33 cellular contexts compared by ENCODE assay signal in genomic region chr16:73976661-73977060, GRCh38.
"Had no signal": no experiment of that assay in that cellular context is flagged by ENCODE, and none has a peak within 500 bp of the region (broad histone marks: within the 10 kb centered on the region; RNA-seq: fewer than 3 reads in every experiment).

No MANE protein-coding gene starts in this region.

- H3K4me1 Mint-ChIP-seq: activated B cell treated with CpG ODN at 0.5 μM for 24 hours; activated CD4-positive, alpha-beta T cell treated with anti-CD3 and anti-CD28 coated beads, Interleukin-2, amount 10 ng/mL, durations not matched to agents 24 days and 14 days; activated naive CD8-positive, alpha-beta T cell treated with anti-CD3 and anti-CD28 coated beads for 36 hours; activated T-helper 17 cell treated with anti-CD3 and anti-CD28 coated beads, Interleukin-2, amount 50 U/mL, for 72 hours had no signal

- H3K27ac ChIP-seq: adrenal gland, body of pancreas, brain microvascular endothelial cell, breast epithelium, VCaP had no signal

- H3K9me3 ChIP-seq: adrenal gland, body of pancreas had no signal

- H3K4me3 ChIP-seq: adrenal gland, body of pancreas, breast epithelium had no signal

- H3K27ac Mint-ChIP-seq: activated B cell treated with CpG ODN at 0.5 μM for 24 hours; activated CD4-positive, alpha-beta memory T cell treated with anti-CD3 and anti-CD28 coated beads for 36 hours; activated CD4-positive, alpha-beta T cell treated with anti-CD3 and anti-CD28 coated beads, Interleukin-2, amount 10 ng/mL, durations not matched to agents 24 days and 14 days; activated CD8-positive, alpha-beta T cell treated with anti-CD3 and anti-CD28 coated beads for 36 hours; activated naive CD4-positive, alpha-beta T cell treated with anti-CD3 and anti-CD28 coated beads for 36 hours; activated naive CD4-positive, alpha-beta T cell treated with anti-CD3 and anti-CD28 coated beads, Interleukin-2, amount 50 U/mL, for 72 hours; activated naive CD8-positive, alpha-beta T cell treated with anti-CD3 and anti-CD28 coated beads for 36 hours; activated T-cell treated with anti-CD3 and anti-CD28 coated beads, Interleukin-2, amount 50 U/mL, for 72 hours; activated T-helper 1 cell treated with anti-CD3 and anti-CD28 coated beads, Interleukin-12 subunit alpha, Interleukin-12 subunit beta, Interleukin-2, Interleukin-4 antibody, amounts not matched to agents 30 ng/mL and 10 ng/mL and 1 ng/mL, durations not matched to agents 14 hours and 24 hours and 36 hours; activated T-helper 17 cell treated with anti-CD3 and anti-CD28 coated beads, Interleukin-2, amount 50 U/mL, for 72 hours; T-helper 2 cell treated with Interferon-gamma antibody and Interleukin-4, amounts not matched to agents 5 μg/mL and 100 μg/mL, for 36 hours had no signal

- H3K27me3 Mint-ChIP-seq: activated CD4-positive, alpha-beta memory T cell treated with anti-CD3 and anti-CD28 coated beads for 36 hours; activated CD4-positive, alpha-beta T cell treated with anti-CD3 and anti-CD28 coated beads, Interleukin-2, amount 10 ng/mL, durations not matched to agents 24 days and 14 days; activated CD8-positive, alpha-beta T cell treated with anti-CD3 and anti-CD28 coated beads for 36 hours had no signal

- DNase-seq: activated B cell treated with CpG ODN at 0.5 μM for 24 hours; activated CD4-positive, alpha-beta memory T cell treated with anti-CD3 and anti-CD28 coated beads for 36 hours; activated CD4-positive, alpha-beta T cell treated with anti-CD3 and anti-CD28 coated beads for 4 hours; activated CD4-positive, alpha-beta T cell treated with anti-CD3 and anti-CD28 coated beads, Interleukin-2, amount 10 ng/mL, durations not matched to agents 24 days and 14 days; activated CD4-positive, alpha-beta T cell treated with anti-CD3 and anti-CD28 coated beads, Interleukin-2, amount 50 U/mL, for 1 hour; activated CD4-positive, alpha-beta T cell treated with anti-CD3 and anti-CD28 coated beads, Interleukin-2, amount 50 U/mL, for 4 hours; activated CD4-positive, CD25-positive, alpha-beta regulatory T cell treated with anti-CD3 and anti-CD28 coated beads, Interleukin-2, amount 50 U/mL, for 72 hours; activated CD8-positive, alpha-beta memory T cell treated with anti-CD3 and anti-CD28 coated beads, Interleukin-2, amount 50 U/mL, for 4 hours; activated CD8-positive, alpha-beta T cell treated with anti-CD3 and anti-CD28 coated beads for 36 hours; activated effector memory CD4-positive, alpha-beta T cell treated with anti-CD3 and anti-CD28 coated beads, Interleukin-2, amount 50 U/mL, for 16 hours; activated gamma-delta T cell treated with Interleukin-2 at 50 U/mL for 16 hours; activated naive CD4-positive, alpha-beta T cell; activated naive CD4-positive, alpha-beta T cell treated with anti-CD3 and anti-CD28 coated beads for 36 hours; activated naive CD4-positive, alpha-beta T cell treated with anti-CD3 and anti-CD28 coated beads, Interleukin-2, amount 50 U/mL, for 16 hours; activated naive CD8-positive, alpha-beta T cell treated with anti-CD3 and anti-CD28 coated beads for 36 hours; activated T-cell treated with anti-CD3 and anti-CD28 coated beads for 4 hours; activated T-cell treated with anti-CD3 and anti-CD28 coated beads, Interleukin-2, amount 50 U/mL, for 1 hour; activated T-cell treated with anti-CD3 and anti-CD28 coated beads, Interleukin-2, amount 50 U/mL, for 4 hours; activated T-cell treated with anti-CD3 and anti-CD28 coated beads, Interleukin-2, amount 50 U/mL, for 72 hours; adrenal gland; amniotic stem cell; aorta; body of pancreas; brain microvascular endothelial cell; central memory CD4-positive, alpha-beta T cell; T-helper 2 cell; T-helper 9 cell had no signal

- ATAC-seq: activated CD8-positive, alpha-beta T cell treated with anti-CD3 and anti-CD28 coated beads for 36 hours; activated naive CD4-positive, alpha-beta T cell treated with anti-CD3 and anti-CD28 coated beads, Interleukin-2, amount 50 U/mL, for 72 hours; activated T-cell treated with anti-CD3 and anti-CD28 coated beads, Interleukin-2, amount 50 U/mL, for 4 hours; activated T-cell treated with anti-CD3 and anti-CD28 coated beads, Interleukin-2, amount 50 U/mL, for 72 hours; activated T-helper 17 cell treated with anti-CD3 and anti-CD28 coated beads, Interleukin-2, amount 50 U/mL, for 72 hours; body of pancreas had no signal

- H3K4me3 Mint-ChIP-seq: activated B cell treated with CpG ODN at 0.5 μM for 24 hours; activated CD4-positive, alpha-beta memory T cell treated with anti-CD3 and anti-CD28 coated beads for 36 hours; activated CD4-positive, alpha-beta T cell treated with anti-CD3 and anti-CD28 coated beads, Interleukin-2, amount 10 ng/mL, durations not matched to agents 24 days and 14 days; activated CD8-positive, alpha-beta T cell treated with anti-CD3 and anti-CD28 coated beads for 36 hours; activated naive CD4-positive, alpha-beta T cell treated with anti-CD3 and anti-CD28 coated beads for 36 hours; activated naive CD8-positive, alpha-beta T cell treated with anti-CD3 and anti-CD28 coated beads for 36 hours; activated T-cell treated with anti-CD3 and anti-CD28 coated beads, Interleukin-2, amount 50 U/mL, for 4 hours; activated T-cell treated with anti-CD3 and anti-CD28 coated beads, Interleukin-2, amount 50 U/mL, for 72 hours; activated T-helper 1 cell treated with anti-CD3 and anti-CD28 coated beads, Interleukin-12 subunit alpha, Interleukin-12 subunit beta, Interleukin-2, Interleukin-4 antibody, amounts not matched to agents 30 ng/mL and 10 ng/mL and 1 ng/mL, durations not matched to agents 14 hours and 24 hours and 36 hours; activated T-helper 17 cell treated with anti-CD3 and anti-CD28 coated beads, Interleukin-2, amount 50 U/mL, for 72 hours; T-helper 2 cell treated with Interferon-gamma antibody and Interleukin-4, amounts not matched to agents 5 μg/mL and 100 μg/mL, for 36 hours had no signal

- H3K36me3 Mint-ChIP-seq: activated CD4-positive, alpha-beta memory T cell treated with anti-CD3 and anti-CD28 coated beads for 36 hours; activated naive CD8-positive, alpha-beta T cell treated with anti-CD3 and anti-CD28 coated beads for 36 hours had no signal

- H3K9me3 Mint-ChIP-seq: activated CD4-positive, alpha-beta T cell treated with anti-CD3 and anti-CD28 coated beads, Interleukin-2, amount 10 ng/mL, durations not matched to agents 24 days and 14 days; activated naive CD4-positive, alpha-beta T cell treated with anti-CD3 and anti-CD28 coated beads for 36 hours had no signal

- H3K4me1 ChIP-seq: adrenal gland, body of pancreas, breast epithelium had no signal

- H3K27me3 ChIP-seq: adrenal gland, body of pancreas, brain microvascular endothelial cell had no signal

- H3K36me3 ChIP-seq: adrenal gland, brain microvascular endothelial cell, breast epithelium had no signal
